26 cellular contexts compared by ENCODE assay signal in genomic region chr6:41643899-41644269, GRCh38. TPM values are rescaled to one million over a fixed set of nuclear protein-coding genes. Genes with fewer than 3 reads are reported as not detected.
DNase-seq lines count a peak whose midpoint lies in the region; ATAC-seq and TF ChIP-seq lines count a peak whose summit lies in the region.
"Had no signal": no experiment of that assay in that cellular context is flagged by ENCODE, and none has a peak within 500 bp of the region (broad histone marks: within the 10 kb centered on the region; RNA-seq: fewer than 3 reads in every experiment).

No MANE protein-coding gene starts in this region.

- H3K27ac ChIP-seq in BLaER1: peak overlapping the region; percentile 71
- H3K27ac ChIP-seq in SK-N-MC: peak overlapping the region; percentile 100
- H3K27ac ChIP-seq in hepatocyte: no peak overlapping the region
- no peak overlapping the region for H3K27ac ChIP-seq in neural progenitor cell
- H3K27ac ChIP-seq in CD4-positive, alpha-beta memory T cell (ENCODE audit: low read depth, low read length): no peak overlapping the region
- H3K27ac ChIP-seq in MM.1S (ENCODE audit: low read length): no peak overlapping the region
- no peak overlapping the region for H3K27ac ChIP-seq in sigmoid colon
- H3K27ac ChIP-seq: ascending aorta, left lung, psoas muscle had no signal

- H3K36me3 Mint-ChIP-seq in neural progenitor cell: peaks cover 31% of the 10 kb centered on the region
- no peaks in the 10 kb centered on the region for H3K36me3 Mint-ChIP-seq in CD4-positive, alpha-beta memory T cell
- H3K36me3 Mint-ChIP-seq: activated naive CD8-positive, alpha-beta T cell treated with anti-CD3 and anti-CD28 coated beads for 36 hours had no signal

- no peak overlapping the region for H2AFZ ChIP-seq in hepatocyte
- no peak overlapping the region for H2AFZ ChIP-seq in neural progenitor cell (replicated peaks)
- H2AFZ ChIP-seq in MM.1S (ENCODE audit: low read length): no peak overlapping the region

- peak overlapping the region; percentile 59 for H3K4me2 ChIP-seq in BLaER1
- peak overlapping the region; percentile 59 for H3K4me2 ChIP-seq in hepatocyte
- H3K4me2 ChIP-seq in neural progenitor cell: peak overlapping the region; percentile 75
- H3K4me2 ChIP-seq in MM.1S (ENCODE audit: low read depth, low read length): no peak overlapping the region

- H3K27ac Mint-ChIP-seq in neural progenitor cell: no peak overlapping the region
- no peak overlapping the region for H3K27ac Mint-ChIP-seq in CD4-positive, alpha-beta memory T cell
- H3K27ac Mint-ChIP-seq: activated B cell treated with CpG ODN at 0.5 μM for 24 hours; activated naive CD8-positive, alpha-beta T cell treated with anti-CD3 and anti-CD28 coated beads for 36 hours; activated T-helper 17 cell treated with anti-CD3 and anti-CD28 coated beads, Interleukin-2, amount 50 U/mL, for 72 hours had no signal

- DNase-seq in SK-N-MC (ENCODE audit: low read depth, low spot score) (no peak), hepatocyte (ENCODE audit: low spot score) (no peak), neural progenitor cell (ENCODE audit: low spot score) (no peak), MM.1S (no peak), sigmoid colon (no peak)
- no peak for DNase-seq in CD4-positive, alpha-beta memory T cell
- DNase-seq: ACHN; activated B cell treated with CpG ODN at 0.5 μM for 24 hours; activated naive CD8-positive, alpha-beta T cell treated with anti-CD3 and anti-CD28 coated beads for 36 hours; C1 segment of cervical spinal cord; Calu3; effector CD4-positive, alpha-beta T cell; EL; foreskin melanocyte; hippocampal formation; Kasumi-1; left lung; mucosa of descending colon; NCI-H1092; NCI-H187 treated with DMSO at 0.1 percent for 48 hours; psoas muscle had no signal

- H3K9me2 ChIP-seq in hepatocyte (replicated peaks; ENCODE audit: insufficient read depth) (no peaks in the 10 kb centered on the region), MM.1S (replicated peaks; ENCODE audit: insufficient read depth, low read length) (no peaks in the 10 kb centered on the region)

- H3K9me3 ChIP-seq in BLaER1 (no peaks in the 10 kb centered on the region), SK-N-MC (ENCODE audit: low read depth, low read length) (no peaks in the 10 kb centered on the region), hepatocyte (ENCODE audit: low read depth) (no peaks in the 10 kb centered on the region), neural progenitor cell (ENCODE audit: low read depth) (no peaks in the 10 kb centered on the region), MM.1S (replicated peaks; ENCODE audit: insufficient read depth, low read length) (no peaks in the 10 kb centered on the region), sigmoid colon (no peaks in the 10 kb centered on the region)
- no peaks in the 10 kb centered on the region for H3K9me3 ChIP-seq in CD4-positive, alpha-beta memory T cell (ENCODE audit: control insufficient read depth in 1 of 2, low read length in 2 of 2)
- H3K9me3 ChIP-seq: ascending aorta, left lung, mucosa of descending colon, psoas muscle had no signal

- POLR2A ChIA-PET in CD4-positive, alpha-beta memory T cell (lab: Charles Lee; ENCODE audit: partially characterized antibody): no interaction called here

- no peaks in the 10 kb centered on the region for H3K9me3 Mint-ChIP-seq in neural progenitor cell
- no peaks in the 10 kb centered on the region for H3K9me3 Mint-ChIP-seq in CD4-positive, alpha-beta memory T cell
- H3K9me3 Mint-ChIP-seq: activated B cell treated with CpG ODN at 0.5 μM for 24 hours; activated naive CD8-positive, alpha-beta T cell treated with anti-CD3 and anti-CD28 coated beads for 36 hours; activated T-helper 17 cell treated with anti-CD3 and anti-CD28 coated beads, Interleukin-2, amount 50 U/mL, for 72 hours had no signal

- H3F3A ChIP-seq in neural progenitor cell (ENCODE audit: low read depth): peaks cover 21% of the 10 kb centered on the region
- H3F3A ChIP-seq in MM.1S (ENCODE audit: insufficient read depth, low read length): no peaks in the 10 kb centered on the region

- peaks cover 64% of the 10 kb centered on the region for H3K4me1 Mint-ChIP-seq in neural progenitor cell
- H3K4me1 Mint-ChIP-seq in CD4-positive, alpha-beta memory T cell: peaks cover 0 to 8% (median 0%) of the 10 kb centered on the region in 4 donors
- H3K4me1 Mint-ChIP-seq: activated T-helper 17 cell treated with anti-CD3 and anti-CD28 coated beads, Interleukin-2, amount 50 U/mL, for 72 hours had no signal

- ATAC-seq in GM21529 (IDR thresholded peaks at IDR 0.05; ENCODE audit: unreplicated experiment): no peak
- ATAC-seq: activated T-helper 17 cell treated with anti-CD3 and anti-CD28 coated beads, Interleukin-2, amount 50 U/mL, for 72 hours; left lung; mucosa of descending colon; psoas muscle had no signal

- peaks cover 93% of the 10 kb centered on the region for H4K20me1 ChIP-seq in BLaER1
- peaks cover 52% of the 10 kb centered on the region for H4K20me1 ChIP-seq in hepatocyte (ENCODE audit: insufficient read depth, poor library complexity, severe bottlenecking)
- peaks cover 69% of the 10 kb centered on the region for H4K20me1 ChIP-seq in neural progenitor cell (ENCODE audit: low read depth)
- no peaks in the 10 kb centered on the region for H4K20me1 ChIP-seq in MM.1S (ENCODE audit: insufficient read depth, low read length)

- H3K27me3 ChIP-seq in BLaER1: no peaks in the 10 kb centered on the region
- H3K27me3 ChIP-seq in hepatocyte: peaks cover 5% of the 10 kb centered on the region
- peaks cover 20% of the 10 kb centered on the region for H3K27me3 ChIP-seq in neural progenitor cell
- H3K27me3 ChIP-seq in CD4-positive, alpha-beta memory T cell (ENCODE audit: insufficient read depth, low read length): peaks cover 13% of the 10 kb centered on the region
- H3K27me3 ChIP-seq in MM.1S (replicated peaks; ENCODE audit: insufficient read depth, low read length): peaks cover 96% of the 10 kb centered on the region
- H3K27me3 ChIP-seq in sigmoid colon: peaks cover 0 to 22% (median 9%) of the 10 kb centered on the region in 3 donors

- H3K9ac ChIP-seq in BLaER1 (peak overlapping the region; percentile 50), SK-N-MC (ENCODE audit: insufficient read length) (peak overlapping the region; percentile 73), neural progenitor cell (no peak overlapping the region), MM.1S (ENCODE audit: low read length) (no peak overlapping the region)

- peaks cover 82% of the 10 kb centered on the region for H3K36me3 ChIP-seq in BLaER1
- H3K36me3 ChIP-seq in SK-N-MC (ENCODE audit: insufficient read depth, low read length): peaks cover 88% of the 10 kb centered on the region
- no peaks in the 10 kb centered on the region for H3K36me3 ChIP-seq in hepatocyte (replicated peaks; ENCODE audit: insufficient read depth, low read depth)
- H3K36me3 ChIP-seq in neural progenitor cell: no peaks in the 10 kb centered on the region
- no peaks in the 10 kb centered on the region for H3K36me3 ChIP-seq in CD4-positive, alpha-beta memory T cell (ENCODE audit: insufficient read depth, low read length)
- H3K36me3 ChIP-seq in MM.1S (replicated peaks; ENCODE audit: insufficient read depth, low read length): no peaks in the 10 kb centered on the region
- H3K36me3 ChIP-seq in sigmoid colon: no peaks in the 10 kb centered on the region
- H3K36me3 ChIP-seq: ascending aorta, left lung had no signal

- no peak for TF ChIP-seq POLR2A in sigmoid colon (IDR thresholded peaks at IDR 0.05)

- H3K4me3 Mint-ChIP-seq in neural progenitor cell: peak overlapping the region; percentile 46
- no peak overlapping the region for H3K4me3 Mint-ChIP-seq in CD4-positive, alpha-beta memory T cell
- H3K4me3 Mint-ChIP-seq: activated B cell treated with CpG ODN at 0.5 μM for 24 hours; activated naive CD8-positive, alpha-beta T cell treated with anti-CD3 and anti-CD28 coated beads for 36 hours; activated T-helper 17 cell treated with anti-CD3 and anti-CD28 coated beads, Interleukin-2, amount 50 U/mL, for 72 hours had no signal

- CTCF ChIA-PET in CD4-positive, alpha-beta memory T cell (lab: Charles Lee; ENCODE audit: partially characterized antibody): no interaction called here

- intact Hi-C loops in CD4-positive, alpha-beta memory T cell (cut with micrococcal nuclease): no loop called here
- intact Hi-C loops in sigmoid colon (cut with DNase I): no loop called here

- TF ChIP-seq EP300 in sigmoid colon (IDR thresholded peaks at IDR 0.05): no peak

- TF ChIP-seq CTCF in hepatocyte (IDR thresholded peaks at IDR 0.05; ENCODE audit: poor library complexity) (no peak), neural progenitor cell (IDR thresholded peaks at IDR 0.05) (no peak), MM.1S (IDR thresholded peaks at IDR 0.05; ENCODE audit: low read length) (no peak), sigmoid colon (IDR thresholded peaks at IDR 0.05) (no peak)

- H3K4me3 ChIP-seq in BLaER1: no peak overlapping the region
- H3K4me3 ChIP-seq in SK-N-MC: peak overlapping the region; percentile 72
- no peak overlapping the region for H3K4me3 ChIP-seq in hepatocyte
- H3K4me3 ChIP-seq in neural progenitor cell: no peak overlapping the region
- H3K4me3 ChIP-seq in CD4-positive, alpha-beta memory T cell (ENCODE audit: low read length in 2 of 2): no peak overlapping the region
- no peak overlapping the region for H3K4me3 ChIP-seq in MM.1S (ENCODE audit: low read length)
- H3K4me3 ChIP-seq in sigmoid colon: no peak overlapping the region
- H3K4me3 ChIP-seq: ascending aorta, left lung, mucosa of descending colon, psoas muscle had no signal

- peaks cover 65% of the 10 kb centered on the region for H3K4me1 ChIP-seq in BLaER1
- peaks cover 58% of the 10 kb centered on the region for H3K4me1 ChIP-seq in hepatocyte (ENCODE audit: insufficient read depth)
- H3K4me1 ChIP-seq in neural progenitor cell: peaks cover 48% of the 10 kb centered on the region
- no peaks in the 10 kb centered on the region for H3K4me1 ChIP-seq in CD4-positive, alpha-beta memory T cell (ENCODE audit: insufficient read depth, low read length)
- no peaks in the 10 kb centered on the region for H3K4me1 ChIP-seq in MM.1S (ENCODE audit: low read length)
- H3K4me1 ChIP-seq in sigmoid colon: peaks cover 0 to 6% (median 4%) of the 10 kb centered on the region in 4 donors
- H3K4me1 ChIP-seq: ascending aorta, psoas muscle had no signal

- peaks cover 18% of the 10 kb centered on the region for H3K27me3 Mint-ChIP-seq in neural progenitor cell (ENCODE audit: insufficient read depth, low read depth)
- H3K27me3 Mint-ChIP-seq in CD4-positive, alpha-beta memory T cell: peaks cover 19 to 38% of the 10 kb centered on the region in 2 donors

- H3K79me2 ChIP-seq in hepatocyte: peaks cover 50% of the 10 kb centered on the region
- H3K79me2 ChIP-seq in neural progenitor cell (ENCODE audit: low read depth): peaks cover 21% of the 10 kb centered on the region
- H3K79me2 ChIP-seq in MM.1S (ENCODE audit: low read length): no peaks in the 10 kb centered on the region

- 69% methylated on average over 4 of the region's 4 CpGs for WGBS in hepatocyte (ENCODE audit: low lambda C conversion rate, missing lambda C conversion rate)
- WGBS in sigmoid colon, 2 donors: 75 to 87% methylated on average over 4 of the region's 4 CpGs

RNA-seq across cellular contexts. Expression of gene MDFI, which starts 5.6 kb away (rescaled TPM):
- total RNA-seq in hepatocyte (106 and 115 TPM in 2 replicates), neural progenitor cell (ENCODE audit: low replicate concordance) (29.5 and 87.4 TPM in 2 replicates), sigmoid colon (1 to 10 TPM; 2.9 to 8.6 (median 5.1) TPM)
- polyA plus RNA-seq in hepatocyte (28.2 and 45.2 TPM in 2 replicates), sigmoid colon (1 to 10 TPM in 2 of 3 donors, under 1 TPM in 1; 0.69 to 7.7 (median 4.2) TPM)
- total RNA-seq in CD4-positive, alpha-beta memory T cell: not detected
- not detected for polyA plus RNA-seq in CD4-positive, alpha-beta memory T cell
- total RNA-seq: activated B cell treated with CpG ODN at 0.5 μM for 24 hours; activated naive CD8-positive, alpha-beta T cell treated with anti-CD3 and anti-CD28 coated beads for 36 hours; activated T-helper 17 cell treated with anti-CD3 and anti-CD28 coated beads, Interleukin-2, amount 50 U/mL, for 72 hours; OCI-LY7 had no signal

Comparison
In these comparisons a context has a peak if more than half of its experiments do, and no peak if none do; other contexts are left out.
1. H3K27ac ChIP-seq: peak in BLaER1 (single experiment) and SK-N-MC (single experiment); none in hepatocyte (single experiment), neural progenitor cell (single experiment), CD4-positive, alpha-beta memory T cell (single experiment), MM.1S (single experiment) and sigmoid colon (0 of 4).
2. H3K9ac ChIP-seq: peak in BLaER1 (single experiment) and SK-N-MC (single experiment); none in neural progenitor cell (single experiment) and MM.1S (single experiment).